ENCODE assay signal across 10 cellular contexts in genomic region chr17:64017381-64017980, GRCh38. TPM values are rescaled to one million over a fixed set of nuclear protein-coding genes. Genes with fewer than 3 reads are reported as not detected.
DNase-seq lines count a peak whose midpoint lies in the region; TF ChIP-seq lines count a peak whose summit lies in the region.
"Had no signal": no experiment of that assay in that cellular context is flagged by ENCODE, and none has a peak within 500 bp of the region (broad histone marks: within the 10 kb centered on the region; RNA-seq: fewer than 3 reads in every experiment).

No MANE protein-coding gene starts in this region.

- H3K79me2 ChIP-seq in mammary epithelial cell (ENCODE audit: insufficient read depth, low read length) (no peaks in the 10 kb centered on the region), OCI-LY7 (ENCODE audit: insufficient read depth, low read depth, low read length) (peaks cover 78% of the 10 kb centered on the region)

- no peaks in the 10 kb centered on the region for H3K36me3 ChIP-seq in mammary epithelial cell (ENCODE audit: insufficient read depth, low read length)
- peaks cover 13% of the 10 kb centered on the region for H3K36me3 ChIP-seq in OCI-LY7 (ENCODE audit: insufficient read depth, low read length)
- H3K36me3 ChIP-seq in subcutaneous abdominal adipose tissue (ENCODE audit: control insufficient read depth in 5 of 5, insufficient read depth in 5 of 5, low read length in 5 of 5) = no peaks in the 10 kb centered on the region
- H3K36me3 ChIP-seq in stomach = no peaks in the 10 kb centered on the region
- no peaks in the 10 kb centered on the region for H3K36me3 ChIP-seq in vagina

- peak; percentile 27 to 30 for TF ChIP-seq CTCF in mammary epithelial cell (conservative IDR thresholded peaks at IDR 0.05 in 1 of 2, IDR thresholded peaks at IDR 0.05 in 1 of 2; ENCODE audit: extremely low read depth in 1 of 2, insufficient read depth in 1 of 2, low read depth in 1 of 2, low read length in 2 of 2)
- TF ChIP-seq CTCF in MCF 10A (IDR thresholded peaks at IDR 0.05; ENCODE audit: unreplicated experiment) = no peak
- TF ChIP-seq CTCF in OCI-LY7 (conservative IDR thresholded peaks at IDR 0.05; ENCODE audit: low read length) = peak; percentile 66
- TF ChIP-seq CTCF in endothelial cell (IDR thresholded peaks at IDR 0.05; ENCODE audit: unreplicated experiment) = peak; percentile 83
- peak in 2 of 7 experiments; percentile 11 to 45 for TF ChIP-seq CTCF in stomach (IDR thresholded peaks at IDR 0.05)
- no peak for TF ChIP-seq CTCF in vagina (IDR thresholded peaks at IDR 0.05)

- H3K27ac ChIP-seq in mammary epithelial cell (ENCODE audit: insufficient read depth, low read depth, low read length) (no peak overlapping the region), OCI-LY7 (ENCODE audit: low read depth, low read length, poor library complexity, severe bottlenecking) (peak overlapping the region; percentile 78), subcutaneous abdominal adipose tissue (ENCODE audit: low read depth, low read length) (peak overlapping the region; percentile 90), stomach (peak overlapping the region in 1 of 5 donors; percentile 86), vagina (no peak overlapping the region)

- H3K4me3 Mint-ChIP-seq in MCF 10A (ENCODE audit: unreplicated experiment) (no peak overlapping the region), endothelial cell (ENCODE audit: unreplicated experiment) (no peak overlapping the region)

- TF ChIP-seq EP300 in stomach (IDR thresholded peaks at IDR 0.05) = no peak

- in situ Hi-C loops in mammary epithelial cell (cut with MboI; ENCODE audit: low sequenced_read_pairs in 2 of 2) = no loop called here

- TF ChIP-seq POLR2A in stomach (IDR thresholded peaks at IDR 0.05) (no peak), vagina (IDR thresholded peaks at IDR 0.05) (no peak)

- no peaks in the 10 kb centered on the region for H3K27me3 ChIP-seq in mammary epithelial cell (ENCODE audit: insufficient read depth, low read length)
- no peaks in the 10 kb centered on the region for H3K27me3 ChIP-seq in subcutaneous abdominal adipose tissue (ENCODE audit: control insufficient read depth in 5 of 5, insufficient read depth in 4 of 5, low read length in 5 of 5)
- H3K27me3 ChIP-seq in stomach = no peaks in the 10 kb centered on the region
- H3K27me3 ChIP-seq in vagina = no peaks in the 10 kb centered on the region

- BruUV-seq in mammary epithelial cell (replicated peaks; lab: Mats Ljungman, UMichigan) (no TSS peak), MCF 10A (replicated peaks; lab: Mats Ljungman, UMichigan) (no TSS peak), OCI-LY7 (replicated peaks; lab: Mats Ljungman, UMichigan) (no TSS peak)

- H3K9me3 Mint-ChIP-seq in MCF 10A (ENCODE audit: unreplicated experiment) = no peaks in the 10 kb centered on the region
- no peaks in the 10 kb centered on the region for H3K9me3 Mint-ChIP-seq in endothelial cell (ENCODE audit: unreplicated experiment)

- no peak overlapping the region for H2AFZ ChIP-seq in mammary epithelial cell (ENCODE audit: low read depth, low read length)
- no peak overlapping the region for H2AFZ ChIP-seq in OCI-LY7 (ENCODE audit: low read length)

- H3K4me1 Mint-ChIP-seq in MCF 10A (ENCODE audit: insufficient read depth, unreplicated experiment) (no peaks in the 10 kb centered on the region), endothelial cell (ENCODE audit: unreplicated experiment) (peaks cover 40% of the 10 kb centered on the region)

- H3K36me3 Mint-ChIP-seq in MCF 10A (ENCODE audit: insufficient read depth, unreplicated experiment) (no peaks in the 10 kb centered on the region), endothelial cell (ENCODE audit: low read depth, unreplicated experiment) (no peaks in the 10 kb centered on the region)

- H3K27me3 Mint-ChIP-seq in MCF 10A (ENCODE audit: insufficient read depth, unreplicated experiment) (peaks cover 12% of the 10 kb centered on the region), endothelial cell (ENCODE audit: unreplicated experiment) (no peaks in the 10 kb centered on the region)

- no peaks in the 10 kb centered on the region for H3K9me3 ChIP-seq in mammary epithelial cell (replicated peaks; ENCODE audit: insufficient read depth, low read length)
- H3K9me3 ChIP-seq in OCI-LY7 (ENCODE audit: low read length) = no peaks in the 10 kb centered on the region
- no peaks in the 10 kb centered on the region for H3K9me3 ChIP-seq in subcutaneous abdominal adipose tissue (ENCODE audit: control insufficient read depth in 5 of 5, low read length in 5 of 5)
- H3K9me3 ChIP-seq in stomach = no peaks in the 10 kb centered on the region
- no peaks in the 10 kb centered on the region for H3K9me3 ChIP-seq in vagina

- H4K20me1 ChIP-seq in mammary epithelial cell (ENCODE audit: insufficient read depth, low read length) = no peaks in the 10 kb centered on the region
- H4K20me1 ChIP-seq in OCI-LY7 (ENCODE audit: insufficient read depth, low read length) = no peaks in the 10 kb centered on the region

- no peaks in the 10 kb centered on the region for H3K9me2 ChIP-seq in OCI-LY7 (ENCODE audit: insufficient read depth, low read length)

- no peaks in the 10 kb centered on the region for H3K4me1 ChIP-seq in mammary epithelial cell (ENCODE audit: insufficient read depth, low read length)
- H3K4me1 ChIP-seq in OCI-LY7 (ENCODE audit: insufficient read depth, low read length, poor library complexity, severe bottlenecking) = peaks cover 68% of the 10 kb centered on the region
- peaks cover 4 to 40% (median 28%) of the 10 kb centered on the region in 5 donors for H3K4me1 ChIP-seq in subcutaneous abdominal adipose tissue (ENCODE audit: control insufficient read depth in 5 of 5, insufficient read depth in 5 of 5, low read length in 5 of 5)
- H3K4me1 ChIP-seq in stomach = peaks cover 0 to 22% (median 11%) of the 10 kb centered on the region in 4 donors
- peaks cover 7% of the 10 kb centered on the region for H3K4me1 ChIP-seq in vagina

- POLR2A ChIA-PET in MCF 10A (lab: Yijun Ruan, JAX) = interaction anchor here (0.6 to 1.2 kb wide), 3 partner anchors 112 to 128 kb away, joined by 3 to 7 read pairs (median 4); no protein-coding TSS in a partner anchor
- POLR2A ChIA-PET in OCI-LY7 (lab: Charles Lee) = interaction anchor here (0.6 to 1.5 kb wide), 4 partner anchors 8 to 332 kb away, joined by 3 to 5 read pairs (median 3); no protein-coding TSS in a partner anchor

- intact Hi-C loops in mammary epithelial cell (cut with micrococcal nuclease) (no loop called here), MCF 10A (cut with micrococcal nuclease) (loop anchor here (2.0 kb wide), 1 partner anchor 99 kb away; the partner anchor contains the start of gene GH1), OCI-LY7 (cut with micrococcal nuclease; ENCODE audit: unreplicated experiment) (no loop called here), stomach (cut with DNase I; ENCODE audit: low total_unique reads) (no loop called here), vagina (cut with DNase I) (no loop called here)

- 92% methylated on average over 2 of the region's 2 CpGs for WGBS in mammary epithelial cell (ENCODE audit: low coverage, missing lambda C conversion rate)
- WGBS in stomach, 5 donors = 71 to 87% (median 75%) methylated on average over 2 of the region's 2 CpGs

- H3K4me3 ChIP-seq in mammary epithelial cell (replicated peaks in 1 of 3; ENCODE audit: insufficient read depth in 1 of 3, low read depth in 2 of 3, low read length in 3 of 3) (no peak overlapping the region), OCI-LY7 (ENCODE audit: low read depth, low read length, poor library complexity, severe bottlenecking) (peak overlapping the region; percentile 79), subcutaneous abdominal adipose tissue (ENCODE audit: low read depth in 1 of 5, low read length in 5 of 5) (no peak overlapping the region), stomach (no peak overlapping the region), vagina (no peak overlapping the region)

- H3K27ac Mint-ChIP-seq in MCF 10A (ENCODE audit: low read depth, unreplicated experiment) (no peak overlapping the region), endothelial cell (ENCODE audit: unreplicated experiment) (peak overlapping the region; percentile 93)

- DNase-seq in mammary epithelial cell = no peak
- no peak for DNase-seq in MCF 10A (ENCODE audit: unreplicated experiment)
- DNase-seq in OCI-LY7 (ENCODE audit: low spot score) = no peak
- no peak for DNase-seq in endothelial cell (ENCODE audit: low spot score)
- DNase-seq in stomach = no peak
- no peak for DNase-seq in midbrain (lab: John Stamatoyannopoulos, UW)
- no peak for DNase-seq in vagina (ENCODE audit: extremely low spot score in 2 of 2)
- DNase-seq: nucleus accumbens had no signal

- H3K9ac ChIP-seq in mammary epithelial cell (ENCODE audit: insufficient read depth, low read length) = no peak overlapping the region
- H3K9ac ChIP-seq in subcutaneous abdominal adipose tissue (ENCODE audit: low read length in 5 of 5) = peak overlapping the region in 1 of 5 donors; percentile 1

- dilution Hi-C loops in mammary epithelial cell (cut with HindIII; ENCODE audit: low sequenced_read_pairs) = loop anchor here (5.0 kb wide), 2 partner anchors 35 to 90 kb away; no protein-coding TSS in a partner anchor

- H3K4me2 ChIP-seq in mammary epithelial cell (ENCODE audit: insufficient read depth, low read depth, low read length) = no peak overlapping the region
- peak overlapping the region; percentile 82 for H3K4me2 ChIP-seq in OCI-LY7 (ENCODE audit: low read length)

- CTCF ChIA-PET in mammary epithelial cell (lab: Charles Lee; ENCODE audit: low non-redundant PET) (interaction anchor here (0.7 kb wide), 1 partner anchor 36 kb away, joined by 4 read pairs; no protein-coding TSS in a partner anchor), MCF 10A (lab: Yijun Ruan, JAX) (interaction anchor here (0.6 to 2.4 kb wide), 9 partner anchors 10 to 265 kb away, joined by 3 to 15 read pairs (median 3); partner anchors contain the start of genes CSHL1 and GH1), OCI-LY7 (lab: Charles Lee; ENCODE audit: unreplicated experiment) (no interaction called here)

RNA-seq across cellular contexts. Expression of gene ICAM2, which starts 3.0 kb away (rescaled TPM):
- 1 to 10 TPM in 1 of 2 donors, under 1 TPM in 1; 0.49 to 2.8 TPM for total RNA-seq in mammary epithelial cell
- polyA plus RNA-seq in mammary epithelial cell = 0.36 TPM
- not detected for polyA minus RNA-seq in mammary epithelial cell
- 0.34 TPM in 1 of 2 replicates, not detected in the other for total RNA-seq in MCF 10A (2022)
- total RNA-seq in OCI-LY7 (2014; rRNA removed; shearing (Covaris generic)) = 76.4 and 112 TPM in 2 replicates
- total RNA-seq in OCI-LY7 (2022) = 79.1 and 88.7 TPM in 2 replicates
- total RNA-seq in endothelial cell (ENCODE audit: unreplicated experiment) = 52.1 TPM
- total RNA-seq in stomach = 10 to 100 TPM in 1 of 5 donors, 1 to 10 TPM in 2, not detected in 2; 4.7 to 25.3 (median 9.9) TPM
- 10 to 100 TPM in 2 of 3 donors, 1 to 10 TPM in 1; 8.2 to 15.4 (median 11.5) TPM for polyA plus RNA-seq in stomach
- total RNA-seq in vagina = 55.7 TPM
- total RNA-seq: NCI-H460 had no signal

RNA-seq across cellular contexts. Expression of gene PRR29, which starts 19.3 kb away (rescaled TPM):
- total RNA-seq in mammary epithelial cell = under 1 TPM; under 0.01 to 0.09 TPM
- 0.09 TPM for polyA plus RNA-seq in mammary epithelial cell
- 0.31 TPM for polyA minus RNA-seq in mammary epithelial cell
- not detected in 2 replicates for total RNA-seq in MCF 10A (2022)
- total RNA-seq in OCI-LY7 (2014; rRNA removed; shearing (Covaris generic)) = 0.16 TPM in 1 of 2 replicates, not detected in the other
- 0.29 TPM in 1 of 2 replicates, not detected in the other for total RNA-seq in OCI-LY7 (2022)
- total RNA-seq in endothelial cell (ENCODE audit: unreplicated experiment) = 25.3 TPM
- total RNA-seq in stomach = under 1 TPM in 1 of 5 donors, not detected in 4; 0.92 TPM
- polyA plus RNA-seq in stomach = under 1 TPM in 2 of 3 donors, not detected in 1; 0.08 to 0.50 TPM
- total RNA-seq in vagina = not detected
- total RNA-seq: NCI-H460 had no signal

RNA-seq across cellular contexts. Expression of gene SCN4A, which starts 44.8 kb away (rescaled TPM):
- total RNA-seq in mammary epithelial cell (not detected), MCF 10A (2022) (0.05 TPM in 1 of 2 replicates, not detected in the other), OCI-LY7 (2022) (9.0 and 11.9 TPM in 2 replicates), endothelial cell (ENCODE audit: unreplicated experiment) (0.95 TPM), stomach (1 to 10 TPM in 3 of 5 donors, not detected in 2; 1.2 to 2.7 (median 2.4) TPM), vagina (0.98 TPM)
- polyA plus RNA-seq in mammary epithelial cell (0.01 TPM), stomach (under 1 TPM; 0.05 to 0.31 (median 0.19) TPM)
- not detected for polyA minus RNA-seq in mammary epithelial cell
- 3.0 and 6.4 TPM in 2 replicates for total RNA-seq in OCI-LY7 (2014; rRNA removed; shearing (Covaris generic))

Comparison
In these comparisons a context has a peak if more than half of its experiments do, and no peak if none do; other contexts are left out.
1. CTCF ChIP-seq: peak in mammary epithelial cell (2 of 2), OCI-LY7 (single experiment) and endothelial cell (single experiment); none in MCF 10A (single experiment) and vagina (0 of 3).
2. H3K27ac ChIP-seq: peak in OCI-LY7 (single experiment) and subcutaneous abdominal adipose tissue (single experiment); none in mammary epithelial cell (single experiment) and vagina (single experiment).
3. RNA of gene PRR29, which starts 19.3 kb away (total RNA-seq): 25.3 TPM in endothelial cell (single experiment); 0.16 to 0.29 TPM in OCI-LY7, not detected in vagina (single experiment), under 0.01 to 0.09 TPM in mammary epithelial cell, not detected in MCF 10A and 0.92 TPM in stomach; every median in the first group is over 10 times any median in the second.